ENCODE assay signal across 9 cellular contexts in the genomic region with DNA sequence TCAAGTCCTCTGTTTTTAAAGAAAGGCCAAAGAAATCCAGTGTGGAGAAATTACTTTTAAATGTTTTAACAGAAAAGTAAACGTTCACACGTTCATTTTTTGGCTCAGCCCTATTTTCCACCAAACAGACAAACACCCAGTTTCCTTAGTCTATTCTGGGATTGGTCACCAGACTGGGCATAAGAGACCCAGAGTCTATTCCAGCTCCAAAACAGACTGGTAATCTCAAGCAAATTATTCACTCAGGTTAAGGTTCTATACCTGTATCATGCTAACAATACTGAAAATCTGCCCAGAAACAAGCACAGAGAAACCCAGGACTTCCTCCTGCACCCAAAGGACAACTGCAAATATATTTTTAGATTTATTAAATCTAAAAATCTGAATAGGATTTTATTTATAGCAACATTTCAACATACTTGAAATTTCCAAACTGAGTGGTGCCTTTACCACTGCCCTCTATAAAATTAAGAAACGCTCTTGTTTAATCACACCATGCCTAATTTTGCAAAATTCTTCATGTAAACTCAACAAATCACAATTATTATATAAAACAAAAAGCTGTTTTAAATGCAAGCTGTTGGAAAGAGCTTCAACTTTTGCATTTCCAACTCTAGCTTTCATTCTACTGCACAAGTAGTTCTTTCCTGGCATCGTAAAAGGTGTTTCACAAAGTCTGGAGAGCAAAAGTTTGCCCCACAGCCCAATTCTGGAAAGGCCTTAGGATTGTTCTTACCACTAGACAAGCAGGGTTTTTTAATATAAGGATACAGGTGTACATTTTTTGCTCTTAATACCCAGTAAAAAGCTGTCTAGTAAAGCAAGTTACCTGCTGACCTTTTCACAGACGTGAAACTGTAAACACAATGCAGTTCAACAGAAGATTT. TPM values are rescaled to one million over a fixed set of nuclear protein-coding genes. Genes with fewer than 3 reads are reported as not detected.
DNase-seq lines count a peak whose midpoint lies in the region; ATAC-seq and TF ChIP-seq lines count a peak whose summit lies in the region.
"Had no signal": no experiment of that assay in that cellular context is flagged by ENCODE, and none has a peak within 500 bp of the region (broad histone marks: within the 10 kb centered on the region; RNA-seq: fewer than 3 reads in every experiment).

No MANE protein-coding gene starts in this region.

- H3K79me2 ChIP-seq in Loucy (ENCODE audit: insufficient read depth, low read length) (peaks cover 97% of the 10 kb centered on the region), trophoblast cell (ENCODE audit: control insufficient read depth, insufficient read depth, low read length, poor library complexity) (peaks cover 5% of the 10 kb centered on the region)

- H3K9me3 ChIP-seq in Loucy (ENCODE audit: insufficient read depth, low read depth, low read length) (no peaks in the 10 kb centered on the region), trophoblast cell (ENCODE audit: insufficient read depth, low read depth, low read length) (no peaks in the 10 kb centered on the region)

- H2BK12ac ChIP-seq in trophoblast cell (ENCODE audit: low read length): no peak overlapping the region

- H3K36me3 ChIP-seq in Loucy (ENCODE audit: insufficient read depth, low read length): no peaks in the 10 kb centered on the region
- no peaks in the 10 kb centered on the region for H3K36me3 ChIP-seq in trophoblast cell (ENCODE audit: control insufficient read depth in 1 of 2, insufficient read depth in 2 of 2, low read length in 2 of 2)

- no peak overlapping the region for H3K23ac ChIP-seq in trophoblast cell (ENCODE audit: low read length)

- H3K4ac ChIP-seq in trophoblast cell (ENCODE audit: low read depth, low read length): peak overlapping the region; percentile 48

- no peaks in the 10 kb centered on the region for H3K79me1 ChIP-seq in trophoblast cell (ENCODE audit: low read length)

- ATAC-seq in GM18517 (IDR thresholded peaks at IDR 0.05; ENCODE audit: unreplicated experiment): peak; percentile 4
- ATAC-seq in GM19397 (IDR thresholded peaks at IDR 0.05; ENCODE audit: unreplicated experiment): no peak
- no peak for ATAC-seq in HG03571 (IDR thresholded peaks at IDR 0.05; ENCODE audit: unreplicated experiment)
- no peak for ATAC-seq in HG02973 (IDR thresholded peaks at IDR 0.05; ENCODE audit: unreplicated experiment)
- ATAC-seq: K562 had no signal

- TF ChIP-seq CTCF in Loucy (conservative IDR thresholded peaks at IDR 0.05; ENCODE audit: low read length): no peak
- no peak for TF ChIP-seq CTCF in epithelial cell of proximal tubule (conservative IDR thresholded peaks at IDR 0.05; ENCODE audit: low read depth, low read length)

- peaks cover 61% of the 10 kb centered on the region for H4K20me1 ChIP-seq in Loucy (ENCODE audit: insufficient read depth, low read length, poor library complexity, severe bottlenecking)

- H4K8ac ChIP-seq in trophoblast cell (ENCODE audit: low read depth, low read length): no peak overlapping the region

- H3K14ac ChIP-seq in trophoblast cell (ENCODE audit: low read length): no peak overlapping the region

- no peak overlapping the region for H2BK120ac ChIP-seq in trophoblast cell (ENCODE audit: insufficient read depth, low read length, poor library complexity)

- no CpG with 5 or more reads among the region's 5 CpGs for WGBS in trophoblast cell (ENCODE audit: extremely low coverage, insufficient coverage, insufficient read length)

- H2BK5ac ChIP-seq in trophoblast cell (ENCODE audit: low read depth, low read length, poor library complexity): no peak overlapping the region

- H3K27ac ChIP-seq in trophoblast cell (ENCODE audit: low read depth, low read length): no peak overlapping the region

- no peak overlapping the region for H4K91ac ChIP-seq in trophoblast cell (ENCODE audit: low read depth, low read length)

- H3K27me3 ChIP-seq in Loucy (ENCODE audit: insufficient read depth, low read length, poor library complexity, severe bottlenecking): no peaks in the 10 kb centered on the region
- no peaks in the 10 kb centered on the region for H3K27me3 ChIP-seq in trophoblast cell (ENCODE audit: insufficient read depth, low read length)

- H4K12ac ChIP-seq in trophoblast cell (ENCODE audit: low read depth, low read length): no peak overlapping the region

- H3K4me2 ChIP-seq in Loucy (ENCODE audit: low read depth, low read length, poor library complexity, severe bottlenecking) (peak overlapping the region; percentile 87), trophoblast cell (ENCODE audit: low read length) (peak overlapping the region; percentile 78)

- H3K4me3 ChIP-seq in Loucy (ENCODE audit: low read length, poor library complexity, severe bottlenecking) (peak overlapping the region; percentile 79), epithelial cell of proximal tubule (ENCODE audit: low read depth, low read length) (peak overlapping the region; percentile 76), trophoblast cell (ENCODE audit: low read depth, low read length) (no peak overlapping the region)
- H3K4me3 ChIP-seq: K562 had no signal

- no peak overlapping the region for H3K18ac ChIP-seq in trophoblast cell (ENCODE audit: low read length)

- H3K9ac ChIP-seq in Loucy (ENCODE audit: low read depth, low read length, poor library complexity, severe bottlenecking) (peak overlapping the region; percentile 80), trophoblast cell (ENCODE audit: low read length) (no peak overlapping the region)

- H2AK5ac ChIP-seq in trophoblast cell (ENCODE audit: low read length): no peak overlapping the region

- DNase-seq in epithelial cell of proximal tubule (ENCODE audit: low read depth): no peak
- no peak for DNase-seq in trophoblast cell
- no peak for DNase-seq in retina

- no peaks in the 10 kb centered on the region for H3K9me2 ChIP-seq in Loucy (replicated peaks; ENCODE audit: low read depth, low read length)

- peak overlapping the region; percentile 94 for H2AFZ ChIP-seq in Loucy (ENCODE audit: low read length)
- H2AFZ ChIP-seq in trophoblast cell (ENCODE audit: insufficient read depth, low read length, poor library complexity): no peak overlapping the region

- peaks cover 28% of the 10 kb centered on the region for H3K4me1 ChIP-seq in Loucy (ENCODE audit: insufficient read depth, low read length, poor library complexity, severe bottlenecking)
- H3K4me1 ChIP-seq in trophoblast cell (ENCODE audit: control insufficient read depth in 1 of 2, insufficient read depth in 2 of 2, low read length in 2 of 2): no peaks in the 10 kb centered on the region

- peaks cover 10% of the 10 kb centered on the region; the same call in 1 of the 2 replicates for H3F3A ChIP-seq in Loucy (ENCODE audit: low read depth)

RNA-seq across cellular contexts. Expression of a gene that starts 18.7 kb away (rescaled TPM):
- total RNA-seq in epithelial cell of proximal tubule: 14.7 and 16.3 TPM in 2 replicates
- 16.7 and 17.6 TPM in 2 replicates for polyA plus RNA-seq in trophoblast cell (2013)
